26 cellular contexts compared by ENCODE assay signal in the genomic region with DNA sequence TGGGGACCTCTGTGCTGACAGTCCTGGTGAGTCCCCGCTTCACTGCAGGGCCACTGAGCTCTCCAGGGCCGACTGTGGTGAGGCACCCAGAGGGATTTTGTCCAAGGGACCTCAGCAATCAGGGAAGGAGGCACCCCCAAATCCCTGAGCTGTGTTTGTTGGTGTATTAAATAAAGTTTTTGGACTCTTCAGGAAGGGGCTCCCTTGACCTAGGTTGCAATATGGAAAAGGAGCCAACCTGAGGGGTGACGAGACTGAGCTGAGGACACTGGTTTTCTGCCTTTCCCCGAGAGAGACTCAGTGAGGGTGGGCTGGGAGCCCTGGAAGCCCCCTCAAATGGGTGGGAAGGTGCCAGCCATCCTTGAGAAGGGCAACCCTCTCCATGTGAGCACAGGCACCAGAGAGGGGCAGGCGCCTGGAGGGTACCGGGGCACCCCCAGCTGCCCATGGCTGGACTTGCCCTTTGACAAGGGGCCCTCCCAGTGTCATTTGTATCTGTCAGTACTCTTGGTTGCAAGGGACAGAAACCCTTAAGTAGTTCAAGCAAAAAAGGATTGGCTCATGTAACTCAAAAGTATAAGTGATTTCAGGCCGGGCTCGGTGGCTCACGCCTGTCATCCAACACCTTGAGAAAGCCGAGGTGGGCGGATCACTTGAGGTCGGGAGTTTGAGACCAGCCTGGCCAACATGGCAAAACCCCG.
"Had no signal": no experiment of that assay in that cellular context is flagged by ENCODE, and none has a peak within 500 bp of the region (broad histone marks: within the 10 kb centered on the region; RNA-seq: fewer than 3 reads in every experiment).

No MANE protein-coding gene starts in this region.

- H2AFZ ChIP-seq: parathyroid adenoma had no signal

- H3K4me3 ChIP-seq: neural progenitor cell, ovary, psoas muscle, right lobe of liver, sigmoid colon, stomach, thoracic aorta, tibial artery, transverse colon, upper lobe of right lung, uterus had no signal

- H3K9ac ChIP-seq: neural progenitor cell, parathyroid adenoma had no signal

- ATAC-seq: naive thymus-derived CD4-positive, alpha-beta T cell; natural killer cell; right cardiac atrium; stimulated activated effector memory CD8-positive, alpha-beta T cell treated with anti-CD3 and anti-CD28 coated beads, Interleukin-12 subunit alpha, Interleukin-12 subunit beta, amount 100 ng/mL, for 72 hours; stimulated activated naive B cell treated with anti-CD40 and anti-IgM and Interleukin-4, amounts not matched to agents 10 μg/mL and 1 μg/mL and 100 μg/mL, for 72 hours; upper lobe of right lung had no signal

- H3K9me3 ChIP-seq: neutrophil, ovary, psoas muscle, right lobe of liver, sigmoid colon, stomach, thoracic aorta, tibial artery, transverse colon, upper lobe of right lung, uterus had no signal

- H3K27ac ChIP-seq: neural progenitor cell, neutrophil, ovary, parathyroid adenoma, psoas muscle, right lobe of liver, sigmoid colon, stomach, thoracic aorta, tibial artery, transverse colon, upper lobe of right lung, uterus had no signal

- H3K4me2 ChIP-seq: neural progenitor cell had no signal

- H3K79me2 ChIP-seq: parathyroid adenoma had no signal

- FAIRE-seq: small intestine had no signal

- H3K36me3 ChIP-seq: neural progenitor cell, neutrophil, ovary, right lobe of liver, sigmoid colon, stomach, thoracic aorta, tibial artery, transverse colon, upper lobe of right lung, uterus had no signal

- H3K27me3 ChIP-seq: neural progenitor cell, neutrophil, ovary, right lobe of liver, sigmoid colon, transverse colon, upper lobe of right lung, uterus had no signal

- H3K4me1 ChIP-seq: parathyroid adenoma, psoas muscle, sigmoid colon, stomach, tibial artery, upper lobe of right lung, uterus had no signal

- DNase-seq: naive thymus-derived CD4-positive, alpha-beta T cell; natural killer cell; nucleus accumbens; ovary; posterior cingulate gyrus; psoas muscle; right cardiac atrium; right lobe of liver; sigmoid colon; small intestine; stimulated activated CD4-positive, alpha-beta T cell treated with anti-CD3 and anti-CD28 coated beads, Interleukin-15, amount 100 ng/mL, for 24 hours; stimulated activated CD4-positive, alpha-beta T cell treated with anti-CD3 and anti-CD28 coated beads, Interleukin-2, amount 100 ng/mL, for 24 hours; stimulated activated CD4-positive, alpha-beta T cell treated with anti-CD3 and anti-CD28 coated beads, Interleukin-2, amount 100 ng/mL, for 48 hours; stimulated activated CD4-positive, alpha-beta T cell treated with anti-CD3 and anti-CD28 coated beads, Interleukin-4, amount 100 ng/mL, for 24 hours; stimulated activated naive B cell treated with anti-CD40 and anti-IgM and Interleukin-4, amounts not matched to agents 10 μg/mL and 1 μg/mL and 100 μg/mL, for 72 hours; stimulated activated naive CD4-positive, alpha-beta T cell treated with Interleukin-2 at 50 U/mL for 16 hours; stomach; tibial artery; transverse colon; upper lobe of right lung had no signal
